In the genomic region with DNA sequence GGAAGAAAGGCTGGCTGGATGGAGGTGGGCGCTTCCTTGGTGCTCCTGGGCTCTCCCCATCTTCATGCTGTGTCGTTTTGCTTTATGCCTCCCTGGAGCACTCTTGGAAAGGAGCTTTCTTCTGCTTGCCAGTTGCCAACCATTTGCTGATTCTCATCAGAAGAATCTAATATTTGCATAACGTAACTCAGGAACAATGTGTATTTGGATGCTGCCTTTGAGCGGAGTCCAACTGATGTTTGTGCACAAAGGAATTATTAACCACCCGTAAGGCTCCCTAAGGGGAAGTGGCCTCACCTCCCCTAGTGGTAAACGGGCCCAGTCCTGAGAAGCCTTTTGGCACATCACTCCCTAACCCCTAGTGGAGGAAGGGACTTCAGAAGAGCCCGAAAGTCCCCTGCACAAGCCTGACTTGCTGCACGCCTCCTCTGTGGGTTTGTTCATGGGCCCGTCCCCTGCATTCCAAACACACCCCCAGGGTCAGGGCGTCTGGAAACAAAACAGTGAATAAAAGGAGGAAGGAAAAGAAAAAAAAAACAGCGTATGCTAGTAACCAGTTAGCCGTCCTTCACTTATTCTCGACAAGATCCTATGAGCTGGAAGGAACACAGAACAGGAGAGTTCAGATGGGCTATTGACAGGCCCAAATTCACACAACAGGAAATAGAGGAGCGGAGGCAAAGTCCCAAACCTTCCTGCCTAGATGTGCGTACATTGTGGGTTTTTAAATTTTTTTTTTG, we compare ENCODE assay signal across 1 cellular context.
TF ChIP-seq lines count a peak whose summit lies in the region.

No MANE protein-coding gene starts in this region.

TF ChIP-seq in HepG2, 621 proteins besides CTCF, POLR2A, EP300 and RAD21 (continued from another document and continues in another):
- TF ChIP-seq, protein P1, sequence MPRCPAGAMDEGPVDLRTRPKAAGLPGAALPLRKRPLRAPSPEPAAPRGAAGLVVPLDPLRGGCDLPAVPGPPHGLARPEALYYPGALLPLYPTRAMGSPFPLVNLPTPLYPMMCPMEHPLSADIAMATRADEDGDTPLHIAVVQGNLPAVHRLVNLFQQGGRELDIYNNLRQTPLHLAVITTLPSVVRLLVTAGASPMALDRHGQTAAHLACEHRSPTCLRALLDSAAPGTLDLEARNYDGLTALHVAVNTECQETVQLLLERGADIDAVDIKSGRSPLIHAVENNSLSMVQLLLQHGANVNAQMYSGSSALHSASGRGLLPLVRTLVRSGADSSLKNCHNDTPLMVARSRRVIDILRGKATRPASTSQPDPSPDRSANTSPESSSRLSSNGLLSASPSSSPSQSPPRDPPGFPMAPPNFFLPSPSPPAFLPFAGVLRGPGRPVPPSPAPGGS (CRISPR knock-in tag; IDR thresholded peaks at IDR 0.05), result no peak
- TF ChIP-seq NAIF1 (CRISPR knock-in tag; IDR thresholded peaks at IDR 0.05; ENCODE audit: borderline replicate concordance) (peak; percentile 53; the same call in 1 of the 2 replicates), TEAD3 (CRISPR knock-in tag; optimal IDR thresholded peaks at IDR 0.05; ENCODE audit: borderline replicate concordance) (peak; percentile 90), ZBTB7B (CRISPR knock-in tag; IDR thresholded peaks at IDR 0.05) (peak; percentile 90), TARDBP (CRISPR knock-in tag; IDR thresholded peaks at IDR 0.05) (peak; percentile 79), MBD4 (IDR thresholded peaks at IDR 0.05; ENCODE audit: borderline replicate concordance, low read length) (no peak), HOXA3 (CRISPR knock-in tag; IDR thresholded peaks at IDR 0.05) (peak; percentile 75), ZNF232 (CRISPR knock-in tag; IDR thresholded peaks at IDR 0.05; ENCODE audit: borderline replicate concordance) (no peak), ZFX (CRISPR knock-in tag; IDR thresholded peaks at IDR 0.05; ENCODE audit: low read depth) (peak; percentile 65; the same call in 1 of the 2 replicates), FOXK2 (IDR thresholded peaks at IDR 0.05) (no peak), RAD51 (IDR thresholded peaks at IDR 0.05; ENCODE audit: borderline replicate concordance) (no peak), TAF1 (CRISPR knock-in tag; IDR thresholded peaks at IDR 0.05) (peak; percentile 33; the same call in 1 of the 2 replicates), NFE2L1 (CRISPR knock-in tag; IDR thresholded peaks at IDR 0.05; ENCODE audit: borderline replicate concordance) (no peak), ZMYM4 (CRISPR knock-in tag; IDR thresholded peaks at IDR 0.05) (peak; percentile 82), ESRRA (CRISPR knock-in tag; IDR thresholded peaks at IDR 0.05; ENCODE audit: low read depth) (peak; percentile 21; the same call in 1 of the 2 replicates), ZSCAN25 (CRISPR knock-in tag; IDR thresholded peaks at IDR 0.05) (no peak), JUN (CRISPR knock-in tag; IDR thresholded peaks at IDR 0.05) (peak; percentile 88; the same call in 1 of the 2 replicates), HMG20B (CRISPR knock-in tag; conservative IDR thresholded peaks at IDR 0.05) (peak; percentile 83), ZNF431 (CRISPR knock-in tag; IDR thresholded peaks at IDR 0.05; ENCODE audit: borderline replicate concordance, low read depth) (no peak; the same call in 1 of the 2 replicates), ATF1 (CRISPR knock-in tag; IDR thresholded peaks at IDR 0.05) (peak; percentile 76), JUND (CRISPR knock-in tag; IDR thresholded peaks at IDR 0.05) (peak; percentile 7; the same call in 1 of the 2 replicates), KAT8 (CRISPR knock-in tag; IDR thresholded peaks at IDR 0.05) (peak; percentile 55; the same call in 1 of the 2 replicates), ZNF670 (CRISPR knock-in tag; IDR thresholded peaks at IDR 0.05; ENCODE audit: borderline replicate concordance) (peak; percentile 79; the same call in 1 of the 2 replicates), SNAPC2 (CRISPR knock-in tag; IDR thresholded peaks at IDR 0.05) (0 out of 2 replicates have a peak, but pooled peaks have one; percentile 53), HNRNPH1 (optimal IDR thresholded peaks at IDR 0.05; ENCODE audit: low read depth, low read length) (no peak), NFYB (CRISPR knock-in tag; IDR thresholded peaks at IDR 0.05) (no peak), HMG20A (CRISPR knock-in tag; IDR thresholded peaks at IDR 0.05; ENCODE audit: borderline replicate concordance) (peak; percentile 85), SYNCRIP (IDR thresholded peaks at IDR 0.05; ENCODE audit: insufficient read depth, low read depth, low read length) (no peak), ZNF460 (CRISPR knock-in tag; IDR thresholded peaks at IDR 0.05; ENCODE audit: borderline replicate concordance) (no peak; the same call in 1 of the 2 replicates), ZNF672 (CRISPR knock-in tag; IDR thresholded peaks at IDR 0.05) (no peak), KDM6A (CRISPR knock-in tag; IDR thresholded peaks at IDR 0.05; ENCODE audit: low read depth) (peak; percentile 82)
- TF ChIP-seq, protein P2, sequence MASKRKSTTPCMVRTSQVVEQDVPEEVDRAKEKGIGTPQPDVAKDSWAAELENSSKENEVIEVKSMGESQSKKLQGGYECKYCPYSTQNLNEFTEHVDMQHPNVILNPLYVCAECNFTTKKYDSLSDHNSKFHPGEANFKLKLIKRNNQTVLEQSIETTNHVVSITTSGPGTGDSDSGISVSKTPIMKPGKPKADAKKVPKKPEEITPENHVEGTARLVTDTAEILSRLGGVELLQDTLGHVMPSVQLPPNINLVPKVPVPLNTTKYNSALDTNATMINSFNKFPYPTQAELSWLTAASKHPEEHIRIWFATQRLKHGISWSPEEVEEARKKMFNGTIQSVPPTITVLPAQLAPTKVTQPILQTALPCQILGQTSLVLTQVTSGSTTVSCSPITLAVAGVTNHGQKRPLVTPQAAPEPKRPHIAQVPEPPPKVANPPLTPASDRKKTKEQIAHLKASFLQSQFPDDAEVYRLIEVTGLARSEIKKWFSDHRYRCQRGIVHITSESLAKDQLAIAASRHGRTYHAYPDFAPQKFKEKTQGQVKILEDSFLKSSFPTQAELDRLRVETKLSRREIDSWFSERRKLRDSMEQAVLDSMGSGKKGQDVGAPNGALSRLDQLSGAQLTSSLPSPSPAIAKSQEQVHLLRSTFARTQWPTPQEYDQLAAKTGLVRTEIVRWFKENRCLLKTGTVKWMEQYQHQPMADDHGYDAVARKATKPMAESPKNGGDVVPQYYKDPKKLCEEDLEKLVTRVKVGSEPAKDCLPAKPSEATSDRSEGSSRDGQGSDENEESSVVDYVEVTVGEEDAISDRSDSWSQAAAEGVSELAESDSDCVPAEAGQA (IDR thresholded peaks at IDR 0.05; ENCODE audit: low read depth), result 0 out of 2 replicates have a peak, but pooled peaks have one; percentile 33
- TF ChIP-seq, protein P2 (CRISPR knock-in tag; IDR thresholded peaks at IDR 0.05; ENCODE audit: borderline replicate concordance), result no peak
- TF ChIP-seq, protein P3, sequence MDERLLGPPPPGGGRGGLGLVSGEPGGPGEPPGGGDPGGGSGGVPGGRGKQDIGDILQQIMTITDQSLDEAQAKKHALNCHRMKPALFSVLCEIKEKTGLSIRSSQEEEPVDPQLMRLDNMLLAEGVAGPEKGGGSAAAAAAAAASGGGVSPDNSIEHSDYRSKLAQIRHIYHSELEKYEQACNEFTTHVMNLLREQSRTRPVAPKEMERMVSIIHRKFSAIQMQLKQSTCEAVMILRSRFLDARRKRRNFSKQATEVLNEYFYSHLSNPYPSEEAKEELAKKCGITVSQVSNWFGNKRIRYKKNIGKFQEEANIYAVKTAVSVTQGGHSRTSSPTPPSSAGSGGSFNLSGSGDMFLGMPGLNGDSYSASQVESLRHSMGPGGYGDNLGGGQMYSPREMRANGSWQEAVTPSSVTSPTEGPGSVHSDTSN (CRISPR knock-in tag; IDR thresholded peaks at IDR 0.05), result 0 out of 2 replicates have a peak, but pooled peaks have one; percentile 14
- TF ChIP-seq, protein P4, sequence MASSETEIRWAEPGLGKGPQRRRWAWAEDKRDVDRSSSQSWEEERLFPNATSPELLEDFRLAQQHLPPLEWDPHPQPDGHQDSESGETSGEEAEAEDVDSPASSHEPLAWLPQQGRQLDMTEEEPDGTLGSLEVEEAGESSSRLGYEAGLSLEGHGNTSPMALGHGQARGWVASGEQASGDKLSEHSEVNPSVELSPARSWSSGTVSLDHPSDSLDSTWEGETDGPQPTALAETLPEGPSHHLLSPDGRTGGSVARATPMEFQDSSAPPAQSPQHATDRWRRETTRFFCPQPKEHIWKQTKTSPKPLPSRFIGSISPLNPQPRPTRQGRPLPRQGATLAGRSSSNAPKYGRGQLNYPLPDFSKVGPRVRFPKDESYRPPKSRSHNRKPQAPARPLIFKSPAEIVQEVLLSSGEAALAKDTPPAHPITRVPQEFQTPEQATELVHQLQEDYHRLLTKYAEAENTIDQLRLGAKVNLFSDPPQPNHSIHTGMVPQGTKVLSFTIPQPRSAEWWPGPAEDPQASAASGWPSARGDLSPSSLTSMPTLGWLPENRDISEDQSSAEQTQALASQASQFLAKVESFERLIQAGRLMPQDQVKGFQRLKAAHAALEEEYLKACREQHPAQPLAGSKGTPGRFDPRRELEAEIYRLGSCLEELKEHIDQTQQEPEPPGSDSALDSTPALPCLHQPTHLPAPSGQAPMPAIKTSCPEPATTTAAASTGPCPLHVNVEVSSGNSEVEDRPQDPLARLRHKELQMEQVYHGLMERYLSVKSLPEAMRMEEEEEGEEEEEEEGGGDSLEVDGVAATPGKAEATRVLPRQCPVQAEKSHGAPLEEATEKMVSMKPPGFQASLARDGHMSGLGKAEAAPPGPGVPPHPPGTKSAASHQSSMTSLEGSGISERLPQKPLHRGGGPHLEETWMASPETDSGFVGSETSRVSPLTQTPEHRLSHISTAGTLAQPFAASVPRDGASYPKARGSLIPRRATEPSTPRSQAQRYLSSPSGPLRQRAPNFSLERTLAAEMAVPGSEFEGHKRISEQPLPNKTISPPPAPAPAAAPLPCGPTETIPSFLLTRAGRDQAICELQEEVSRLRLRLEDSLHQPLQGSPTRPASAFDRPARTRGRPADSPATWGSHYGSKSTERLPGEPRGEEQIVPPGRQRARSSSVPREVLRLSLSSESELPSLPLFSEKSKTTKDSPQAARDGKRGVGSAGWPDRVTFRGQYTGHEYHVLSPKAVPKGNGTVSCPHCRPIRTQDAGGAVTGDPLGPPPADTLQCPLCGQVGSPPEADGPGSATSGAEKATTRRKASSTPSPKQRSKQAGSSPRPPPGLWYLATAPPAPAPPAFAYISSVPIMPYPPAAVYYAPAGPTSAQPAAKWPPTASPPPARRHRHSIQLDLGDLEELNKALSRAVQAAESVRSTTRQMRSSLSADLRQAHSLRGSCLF (CRISPR knock-in tag; IDR thresholded peaks at IDR 0.05; ENCODE audit: borderline replicate concordance), result peak; percentile 81; the same call in 1 of the 2 replicates
- TF ChIP-seq, protein P5, sequence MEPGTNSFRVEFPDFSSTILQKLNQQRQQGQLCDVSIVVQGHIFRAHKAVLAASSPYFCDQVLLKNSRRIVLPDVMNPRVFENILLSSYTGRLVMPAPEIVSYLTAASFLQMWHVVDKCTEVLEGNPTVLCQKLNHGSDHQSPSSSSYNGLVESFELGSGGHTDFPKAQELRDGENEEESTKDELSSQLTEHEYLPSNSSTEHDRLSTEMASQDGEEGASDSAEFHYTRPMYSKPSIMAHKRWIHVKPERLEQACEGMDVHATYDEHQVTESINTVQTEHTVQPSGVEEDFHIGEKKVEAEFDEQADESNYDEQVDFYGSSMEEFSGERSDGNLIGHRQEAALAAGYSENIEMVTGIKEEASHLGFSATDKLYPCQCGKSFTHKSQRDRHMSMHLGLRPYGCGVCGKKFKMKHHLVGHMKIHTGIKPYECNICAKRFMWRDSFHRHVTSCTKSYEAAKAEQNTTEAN (CRISPR knock-in tag; conservative IDR thresholded peaks at IDR 0.05), result peak; percentile 45; the same call in 1 of the 2 replicates
- TF ChIP-seq, protein P6, sequence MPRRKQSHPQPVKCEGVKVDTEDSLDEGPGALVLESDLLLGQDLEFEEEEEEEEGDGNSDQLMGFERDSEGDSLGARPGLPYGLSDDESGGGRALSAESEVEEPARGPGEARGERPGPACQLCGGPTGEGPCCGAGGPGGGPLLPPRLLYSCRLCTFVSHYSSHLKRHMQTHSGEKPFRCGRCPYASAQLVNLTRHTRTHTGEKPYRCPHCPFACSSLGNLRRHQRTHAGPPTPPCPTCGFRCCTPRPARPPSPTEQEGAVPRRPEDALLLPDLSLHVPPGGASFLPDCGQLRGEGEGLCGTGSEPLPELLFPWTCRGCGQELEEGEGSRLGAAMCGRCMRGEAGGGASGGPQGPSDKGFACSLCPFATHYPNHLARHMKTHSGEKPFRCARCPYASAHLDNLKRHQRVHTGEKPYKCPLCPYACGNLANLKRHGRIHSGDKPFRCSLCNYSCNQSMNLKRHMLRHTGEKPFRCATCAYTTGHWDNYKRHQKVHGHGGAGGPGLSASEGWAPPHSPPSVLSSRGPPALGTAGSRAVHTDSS (CRISPR knock-in tag; conservative IDR thresholded peaks at IDR 0.05), result no peak
- TF ChIP-seq, protein P7, sequence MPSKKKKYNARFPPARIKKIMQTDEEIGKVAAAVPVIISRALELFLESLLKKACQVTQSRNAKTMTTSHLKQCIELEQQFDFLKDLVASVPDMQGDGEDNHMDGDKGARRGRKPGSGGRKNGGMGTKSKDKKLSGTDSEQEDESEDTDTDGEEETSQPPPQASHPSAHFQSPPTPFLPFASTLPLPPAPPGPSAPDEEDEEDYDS (CRISPR knock-in tag; IDR thresholded peaks at IDR 0.05), result peak; percentile 95
- TF ChIP-seq, protein P8, sequence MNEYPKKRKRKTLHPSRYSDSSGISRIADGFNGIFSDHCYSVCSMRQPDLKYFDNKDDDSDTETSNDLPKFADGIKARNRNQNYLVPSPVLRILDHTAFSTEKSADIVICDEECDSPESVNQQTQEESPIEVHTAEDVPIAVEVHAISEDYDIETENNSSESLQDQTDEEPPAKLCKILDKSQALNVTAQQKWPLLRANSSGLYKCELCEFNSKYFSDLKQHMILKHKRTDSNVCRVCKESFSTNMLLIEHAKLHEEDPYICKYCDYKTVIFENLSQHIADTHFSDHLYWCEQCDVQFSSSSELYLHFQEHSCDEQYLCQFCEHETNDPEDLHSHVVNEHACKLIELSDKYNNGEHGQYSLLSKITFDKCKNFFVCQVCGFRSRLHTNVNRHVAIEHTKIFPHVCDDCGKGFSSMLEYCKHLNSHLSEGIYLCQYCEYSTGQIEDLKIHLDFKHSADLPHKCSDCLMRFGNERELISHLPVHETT (CRISPR knock-in tag; conservative IDR thresholded peaks at IDR 0.05), result 0 out of 2 replicates have a peak, but pooled peaks have one; percentile 20
